ENCODE assay signal across 10 cellular contexts in the genomic region with DNA sequence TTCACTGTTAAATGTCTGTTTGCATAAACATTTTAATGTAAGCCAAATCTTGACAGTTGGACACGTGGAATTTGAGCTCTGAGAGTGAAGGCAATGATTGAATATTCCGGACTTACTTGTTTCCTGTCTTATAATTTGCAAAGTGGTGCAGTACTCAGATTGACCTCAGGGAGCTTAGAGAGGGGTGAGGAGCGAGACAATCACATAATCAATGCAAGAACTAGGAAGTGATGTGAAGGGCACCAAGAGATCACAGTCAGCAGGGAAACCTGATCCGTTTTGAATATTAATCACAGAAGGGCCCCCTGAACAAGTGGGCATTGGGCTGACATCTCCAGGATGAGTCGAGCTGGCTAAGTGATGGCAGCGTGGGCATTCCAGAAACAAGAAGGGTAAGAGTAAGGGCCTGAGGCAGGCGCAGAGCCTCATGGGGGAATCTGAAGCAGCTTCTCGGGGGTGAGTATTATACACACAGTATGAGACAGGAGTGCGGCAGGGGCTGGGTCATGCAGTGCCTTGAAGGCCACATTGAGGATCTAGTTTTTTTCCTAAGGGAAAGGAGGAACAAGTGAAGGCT. TPM values are rescaled to one million over a fixed set of nuclear protein-coding genes. Genes with fewer than 3 reads are reported as not detected.
A peak's percentile ranks its signal among the peaks of the same experiment; 100 is the strongest.
DNase-seq lines count a peak whose midpoint lies in the region; ATAC-seq and TF ChIP-seq lines count a peak whose summit lies in the region.
"Had no signal": no experiment of that assay in that cellular context is flagged by ENCODE, and none has a peak within 500 bp of the region (broad histone marks: within the 10 kb centered on the region; RNA-seq: fewer than 3 reads in every experiment).

No MANE protein-coding gene starts in this region.

- ATAC-seq in PC-3 = peak; percentile 59
- ATAC-seq in gastrocnemius medialis = no peak

- no peaks in the 10 kb centered on the region for H3K9me2 ChIP-seq in PC-3 (replicated peaks; ENCODE audit: low read length)

- no peaks in the 10 kb centered on the region for H3F3A ChIP-seq in PC-3 (ENCODE audit: low read length, unreplicated experiment)

- H2AFZ ChIP-seq in PC-3 (ENCODE audit: low read length) (no peak overlapping the region), fibroblast of lung (ENCODE audit: low read length) (no peak overlapping the region)

- TF ChIP-seq POLR2A in gastrocnemius medialis (IDR thresholded peaks at IDR 0.05) = no peak

- peak; percentile 58 for TF ChIP-seq CTCF in PC-3 (conservative IDR thresholded peaks at IDR 0.05; ENCODE audit: low read depth, low read length)
- peak; percentile 24 to 52 for TF ChIP-seq CTCF in fibroblast of lung (conservative IDR thresholded peaks at IDR 0.05 in 1 of 2, IDR thresholded peaks at IDR 0.05 in 1 of 2; ENCODE audit: low read depth in 1 of 2, low read length in 2 of 2)
- peak in 2 of 5 experiments; percentile 10 to 16 for TF ChIP-seq CTCF in gastrocnemius medialis (IDR thresholded peaks at IDR 0.05 in 4 of 5, conservative IDR thresholded peaks at IDR 0.05 in 1 of 5)

- H3K9ac ChIP-seq in PC-3 (ENCODE audit: low read length) = no peak overlapping the region
- H3K9ac ChIP-seq in fibroblast of lung (ENCODE audit: insufficient read depth, low read length) = no peak overlapping the region

- in situ Hi-C loops in gastrocnemius medialis (cut with MboI; ENCODE audit: low sequenced_read_pairs in 4 of 4) = no loop called here

- CTCF ChIA-PET in PC-3 (lab: Charles Lee) = interaction anchor here (0.5 kb wide), 1 partner anchor 301 kb away, joined by 4 read pairs; no protein-coding TSS in a partner anchor

- H3K9me3 ChIP-seq in PC-3 (ENCODE audit: low read length) = no peaks in the 10 kb centered on the region
- H3K9me3 ChIP-seq in fibroblast of lung (ENCODE audit: control insufficient read depth, insufficient read depth, low read depth, low read length) = no peaks in the 10 kb centered on the region
- H3K9me3 ChIP-seq in gastrocnemius medialis = no peaks in the 10 kb centered on the region

- intact Hi-C loops in PC-3 (cut with micrococcal nuclease) = no loop called here
- intact Hi-C loops in gastrocnemius medialis (cut with DNase I; ENCODE audit: low total_unique reads) = no loop called here

- H3K27ac ChIP-seq in PC-3 (ENCODE audit: low read length) (no peak overlapping the region), fibroblast of lung (ENCODE audit: insufficient read depth, low read length) (no peak overlapping the region), gastrocnemius medialis (peak overlapping the region in 3 of 4 donors; percentile 26 to 81 (median 74))

- H3K4me2 ChIP-seq in PC-3 (ENCODE audit: low read length) (no peak overlapping the region), fibroblast of lung (ENCODE audit: extremely low read depth, insufficient read depth, low read length) (no peak overlapping the region)

- H3K36me3 ChIP-seq in PC-3 (ENCODE audit: low read depth, low read length) (no peaks in the 10 kb centered on the region), fibroblast of lung (ENCODE audit: control insufficient read depth, insufficient read depth, low read length) (no peaks in the 10 kb centered on the region), gastrocnemius medialis (no peaks in the 10 kb centered on the region)

- H3K4me1 ChIP-seq in PC-3 (ENCODE audit: insufficient read depth, low read length) (peaks cover 10% of the 10 kb centered on the region), fibroblast of lung (ENCODE audit: control insufficient read depth, extremely low read depth, insufficient read depth, low read length) (peaks cover 9% of the 10 kb centered on the region), gastrocnemius medialis (peaks cover 45 to 77% of the 10 kb centered on the region in 2 donors)

- H3K27me3 ChIP-seq in PC-3 (ENCODE audit: low read length) (no peaks in the 10 kb centered on the region), fibroblast of lung (ENCODE audit: control insufficient read depth, insufficient read depth, low read length) (no peaks in the 10 kb centered on the region), gastrocnemius medialis (no peaks in the 10 kb centered on the region)

- BruUV-seq in PC-3 (replicated peaks; lab: Mats Ljungman, UMichigan) = no TSS peak

- DNase-seq in SKM-1 treated with dmso at 0.1 percent for 144 hours (lab: John Stamatoyannopoulos, UW; ENCODE audit: unreplicated experiment) (peak; percentile 17), SKM-1 (lab: John Stamatoyannopoulos, UW; ENCODE audit: unreplicated experiment) (no peak), PC-3 (peak; percentile 46), fibroblast of lung (ENCODE audit: low read depth in 2 of 2) (peak in 1 of 2 donors; percentile 17), gastrocnemius medialis (no peak), NCI-H2029 treated with DMSO at 0.1 percent for 48 hours (lab: John Stamatoyannopoulos, UW) (no peak), HuH-7.5 (ENCODE audit: low spot score) (no peak), UCSD-AML1 (lab: John Stamatoyannopoulos, UW; ENCODE audit: unreplicated experiment) (no peak)
- DNase-seq: CD8-positive, alpha-beta memory T cell; NCI-H69 had no signal

- H3K4me3 ChIP-seq in PC-3 (ENCODE audit: low read length) (no peak overlapping the region), fibroblast of lung (replicated peaks in 1 of 4; ENCODE audit: control extremely low read depth in 1 of 4, insufficient read depth in 1 of 4, low read depth in 3 of 4, low read length in 4 of 4) (no peak overlapping the region), gastrocnemius medialis (no peak overlapping the region)

- POLR2A ChIA-PET in PC-3 (lab: Charles Lee; ENCODE audit: unreplicated experiment) = no interaction called here

- H3K79me2 ChIP-seq in PC-3 (ENCODE audit: low read length) (peaks cover 81% of the 10 kb centered on the region), fibroblast of lung (ENCODE audit: control insufficient read depth, insufficient read depth, low read length) (no peaks in the 10 kb centered on the region)

- H4K20me1 ChIP-seq in PC-3 (ENCODE audit: low read length) (no peaks in the 10 kb centered on the region), fibroblast of lung (ENCODE audit: control insufficient read depth, extremely low read depth, insufficient read depth, low read length) (no peaks in the 10 kb centered on the region)

RNA-seq across cellular contexts. Expression of a gene that starts 26.1 kb away (rescaled TPM):
- total RNA-seq in PC-3 (2014; rRNA removed) (44.2 and 50.5 TPM in 2 replicates), fibroblast of lung (23.6 and 33.4 TPM in 2 replicates), gastrocnemius medialis (10 to 100 TPM; 39.0 to 91.1 (median 77.4) TPM)
- 18.6 and 25.6 TPM in 2 replicates for polyA plus RNA-seq in fibroblast of lung
- 16.2 and 18.9 TPM in 2 replicates for polyA plus RNA-seq in fibroblast of lung (2012)
- polyA minus RNA-seq in fibroblast of lung (ENCODE audit: low replicate concordance) = 25.8 and 39.4 TPM in 2 replicates

Comparison
In these comparisons a context has a peak if more than half of its experiments do, and no peak if none do; other contexts are left out.
1. DNase-seq: peak in SKM-1 treated with dmso at 0.1 percent for 144 hours (single experiment) and PC-3 (single experiment); none in SKM-1 (single experiment), gastrocnemius medialis (0 of 2), NCI-H2029 treated with DMSO at 0.1 percent for 48 hours (single experiment), HuH-7.5 (single experiment) and UCSD-AML1 (single experiment).
2. H3K27ac ChIP-seq: peak in gastrocnemius medialis (3 of 4); none in PC-3 (single experiment) and fibroblast of lung (single experiment).